ENCODE assay signal across 7 cellular contexts in the genomic region with DNA sequence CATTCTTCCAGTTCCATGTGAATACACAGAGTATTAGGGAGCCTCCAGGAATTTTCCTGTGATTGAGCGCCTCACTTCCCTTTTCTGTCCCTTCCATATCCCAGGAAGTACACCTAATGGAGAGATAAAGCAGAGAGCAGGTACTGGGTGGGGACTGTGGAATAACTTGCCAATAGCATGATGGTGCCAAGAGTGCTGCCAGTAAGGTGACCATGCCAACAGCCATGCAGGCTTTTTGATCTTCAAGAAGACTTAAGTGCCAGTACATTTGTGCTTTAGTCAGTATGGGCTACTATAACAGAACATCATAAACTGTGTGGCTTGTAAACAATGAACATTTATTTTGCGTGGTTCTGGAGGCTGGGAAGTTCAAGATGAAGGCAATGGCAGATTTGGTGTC.
"Had no signal": no experiment of that assay in that cellular context is flagged by ENCODE, and none has a peak within 500 bp of the region (broad histone marks: within the 10 kb centered on the region; RNA-seq: fewer than 3 reads in every experiment).

No MANE protein-coding gene starts in this region.

- H3K27ac Mint-ChIP-seq: IgD-negative memory B cell had no signal

- DNase-seq: IMR-90, KBM-7, KG1 had no signal

- H3K4me3 ChIP-seq: K562 had no signal

- H3K27ac ChIP-seq: HL-60 had no signal

- H3K4me3 Mint-ChIP-seq: IgD-negative memory B cell had no signal

- ATAC-seq: HepG2, K562 had no signal
